8 cellular contexts compared by ENCODE assay signal in the genomic region with DNA sequence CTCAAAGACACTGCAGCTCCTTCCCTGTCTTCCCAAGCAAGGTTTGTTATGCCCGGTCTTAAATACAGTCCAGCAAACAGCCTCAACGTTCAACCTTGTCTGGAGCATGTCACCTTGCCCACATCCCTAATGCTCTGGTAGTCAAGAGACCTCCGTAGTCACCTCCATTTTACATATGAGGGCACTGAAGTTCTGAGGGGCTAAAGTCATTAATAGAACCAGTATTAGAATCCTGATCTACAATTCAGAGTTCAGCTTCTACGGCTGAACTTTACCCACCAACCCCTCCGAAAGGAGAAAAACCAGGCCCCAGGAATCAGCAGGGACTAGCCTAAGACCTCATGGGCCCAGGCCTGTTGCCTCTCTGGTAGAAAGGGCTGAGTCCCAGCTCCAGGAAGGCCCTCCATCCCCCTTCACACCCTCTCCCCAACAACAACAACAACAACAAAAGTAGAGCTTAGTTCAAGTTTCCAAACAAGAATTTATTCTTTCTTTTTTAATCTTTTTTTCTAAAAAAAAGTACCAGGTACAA. TPM values are rescaled to one million over a fixed set of nuclear protein-coding genes. Genes with fewer than 3 reads are reported as not detected.
DNase-seq lines count a peak whose midpoint lies in the region; ATAC-seq and TF ChIP-seq lines count a peak whose summit lies in the region.

No MANE protein-coding gene starts in this region.

- H3K9me2 ChIP-seq in DOHH2 (replicated peaks; ENCODE audit: control insufficient read depth, low read length): no peaks in the 10 kb centered on the region
- H3K9me2 ChIP-seq in SU-DHL-6 (replicated peaks; ENCODE audit: insufficient read depth, low read length): no peaks in the 10 kb centered on the region

- H4K20me1 ChIP-seq in DOHH2 (ENCODE audit: control insufficient read depth, insufficient read depth, low read depth, low read length): no peaks in the 10 kb centered on the region
- no peaks in the 10 kb centered on the region for H4K20me1 ChIP-seq in SU-DHL-6 (ENCODE audit: low read depth, low read length)

- H3K27me3 Mint-ChIP-seq in progenitor cell of endocrine pancreas: no peaks in the 10 kb centered on the region

- H3K4me3 ChIP-seq in DOHH2 (ENCODE audit: low read length): peak overlapping the region; percentile 99
- H3K4me3 ChIP-seq in SU-DHL-6 (ENCODE audit: insufficient read depth, low read length, poor library complexity, severe bottlenecking): peak overlapping the region; percentile 91
- H3K4me3 ChIP-seq in esophagus squamous epithelium: peak overlapping the region; percentile 62 to 87 (median 72)

- H3K9me3 ChIP-seq in DOHH2 (ENCODE audit: control insufficient read depth, insufficient read depth, low read length) (no peaks in the 10 kb centered on the region), SU-DHL-6 (ENCODE audit: insufficient read depth, low read length) (no peaks in the 10 kb centered on the region), esophagus squamous epithelium (no peaks in the 10 kb centered on the region)

- H3K27ac Mint-ChIP-seq in progenitor cell of endocrine pancreas: peak overlapping the region; percentile 96

- no peaks in the 10 kb centered on the region for H3K9me3 Mint-ChIP-seq in progenitor cell of endocrine pancreas (ENCODE audit: low read depth)

- H3K27me3 ChIP-seq in DOHH2 (ENCODE audit: control insufficient read depth, low read length): no peaks in the 10 kb centered on the region
- H3K27me3 ChIP-seq in SU-DHL-6 (ENCODE audit: low read length): no peaks in the 10 kb centered on the region
- no peaks in the 10 kb centered on the region for H3K27me3 ChIP-seq in esophagus squamous epithelium

- H2AFZ ChIP-seq in SU-DHL-6 (ENCODE audit: low read depth, low read length, severe bottlenecking): peak overlapping the region; percentile 92

- 32 to 33% methylated on average over 5 of the region's 5 CpGs for WGBS in esophagus squamous epithelium, 2 donors

- H3K9ac ChIP-seq in SU-DHL-6 (ENCODE audit: low read length): peak overlapping the region; percentile 85

- DNase-seq in esophagus squamous epithelium (lab: John Stamatoyannopoulos, UW): no peak
- no peak for DNase-seq in progenitor cell of endocrine pancreas (ENCODE audit: low spot score, unreplicated experiment)
- DNase-seq in SHP77 treated with DMSO at 0.1 percent for 48 hours (lab: John Stamatoyannopoulos, UW): no peak
- no peak for DNase-seq in SK-N-DZ (ENCODE audit: low spot score)
- no peak for DNase-seq in omental fat pad (ENCODE audit: low spot score)
- DNase-seq in MV-4-11 (lab: John Stamatoyannopoulos, UW): no peak

- peaks cover 18% of the 10 kb centered on the region for H3K4me1 ChIP-seq in DOHH2 (ENCODE audit: control insufficient read depth, low read length)
- H3K4me1 ChIP-seq in esophagus squamous epithelium: peaks cover 10 to 28% (median 21%) of the 10 kb centered on the region in 3 donors

- peaks cover 11% of the 10 kb centered on the region for H3K4me1 Mint-ChIP-seq in progenitor cell of endocrine pancreas (ENCODE audit: low read depth)

- no peak for TF ChIP-seq POLR2A in esophagus squamous epithelium (IDR thresholded peaks at IDR 0.05)

- TF ChIP-seq CTCF in DOHH2 (IDR thresholded peaks at IDR 0.05; ENCODE audit: low read depth, low read length, poor library complexity, severe bottlenecking) (no peak), SU-DHL-6 (IDR thresholded peaks at IDR 0.05; ENCODE audit: insufficient read depth, low read length, poor library complexity, severe bottlenecking) (no peak), esophagus squamous epithelium (IDR thresholded peaks at IDR 0.05) (no peak), progenitor cell of endocrine pancreas (IDR thresholded peaks at IDR 0.05; ENCODE audit: unreplicated experiment) (no peak), omental fat pad (IDR thresholded peaks at IDR 0.05) (no peak)

- intact Hi-C loops in esophagus squamous epithelium (cut with DNase I): no loop called here

- no peak for ATAC-seq in omental fat pad (ENCODE audit: low FRiP score)

- H3K36me3 ChIP-seq in DOHH2 (ENCODE audit: control insufficient read depth, low read length) (peaks cover 37% of the 10 kb centered on the region), SU-DHL-6 (ENCODE audit: low read length) (no peaks in the 10 kb centered on the region), esophagus squamous epithelium (peaks cover 22 to 77% (median 45%) of the 10 kb centered on the region in 3 donors)

- H3F3A ChIP-seq in DOHH2 (ENCODE audit: control insufficient read depth, insufficient read depth) (no peaks in the 10 kb centered on the region; the same call in 1 of the 2 replicates), SU-DHL-6 (ENCODE audit: insufficient read depth) (no peaks in the 10 kb centered on the region)

- peaks cover 19% of the 10 kb centered on the region for H3K36me3 Mint-ChIP-seq in progenitor cell of endocrine pancreas (ENCODE audit: insufficient read depth)

- H3K4me2 ChIP-seq in DOHH2 (ENCODE audit: low read length) (peak overlapping the region; percentile 93), SU-DHL-6 (ENCODE audit: low read depth, low read length, poor library complexity, severe bottlenecking) (peak overlapping the region; percentile 85)

- H3K79me2 ChIP-seq in DOHH2 (ENCODE audit: control insufficient read depth, low read length) (peaks cover 26% of the 10 kb centered on the region), SU-DHL-6 (ENCODE audit: insufficient read depth, low read length) (peaks cover 16% of the 10 kb centered on the region)

- peak overlapping the region; percentile 92 for H3K4me3 Mint-ChIP-seq in progenitor cell of endocrine pancreas (ENCODE audit: low read depth)

- H3K27ac ChIP-seq in DOHH2 (ENCODE audit: low read depth, low read length): no peak overlapping the region
- H3K27ac ChIP-seq in SU-DHL-6 (ENCODE audit: low read depth, low read length): no peak overlapping the region
- H3K27ac ChIP-seq in esophagus squamous epithelium: peak overlapping the region; percentile 87 to 94 (median 90)

RNA-seq across cellular contexts. Expression of a gene that starts 0.8 kb away (rescaled TPM):
- 100 to 1,000 TPM in 2 of 4 donors, 10 to 100 TPM in 2; 63.9 to 118 (median 106) TPM for total RNA-seq in esophagus squamous epithelium
- total RNA-seq in progenitor cell of endocrine pancreas: 120 and 121 TPM in 2 replicates
- polyA plus RNA-seq in SK-N-DZ (2014; cell fraction: cytosol; rRNA removed): 220 and 242 TPM in 2 replicates
- polyA plus RNA-seq in SK-N-DZ (2014; cell fraction: nucleus; rRNA removed): 226 and 235 TPM in 2 replicates
- total RNA-seq in omental fat pad: 100 to 1,000 TPM in 2 of 4 donors, 10 to 100 TPM in 2; 77.6 to 108 (median 89.9) TPM

RNA-seq across cellular contexts. Expression of a gene that starts 7.3 kb away (rescaled TPM):
- total RNA-seq in esophagus squamous epithelium (10 to 100 TPM; 10.9 to 14.1 (median 12.4) TPM), progenitor cell of endocrine pancreas (27.3 and 31.5 TPM in 2 replicates), omental fat pad (10 to 100 TPM; 11.4 to 16.6 (median 13.3) TPM)
- polyA plus RNA-seq in SK-N-DZ (2014; cell fraction: cytosol; rRNA removed): 16.2 and 18.0 TPM in 2 replicates
- polyA plus RNA-seq in SK-N-DZ (2014; cell fraction: nucleus; rRNA removed): 18.1 and 21.6 TPM in 2 replicates

RNA-seq across cellular contexts. Expression of a gene that starts 11.9 kb away (rescaled TPM):
- total RNA-seq in esophagus squamous epithelium: 10 to 100 TPM; 24.4 to 57.8 (median 32.7) TPM
- 17.7 and 19.4 TPM in 2 replicates for total RNA-seq in progenitor cell of endocrine pancreas
- 3.3 and 4.1 TPM in 2 replicates for polyA plus RNA-seq in SK-N-DZ (2014; cell fraction: cytosol; rRNA removed)
- polyA plus RNA-seq in SK-N-DZ (2014; cell fraction: nucleus; rRNA removed): 11.8 and 12.0 TPM in 2 replicates
- total RNA-seq in omental fat pad: 10 to 100 TPM; 14.9 to 22.9 (median 20.5) TPM

RNA-seq across cellular contexts. Expression of a gene that starts 24.0 kb away (rescaled TPM):
- total RNA-seq in esophagus squamous epithelium (10 to 100 TPM; 11.6 to 23.4 (median 18.8) TPM), progenitor cell of endocrine pancreas (64.7 and 68.7 TPM in 2 replicates), omental fat pad (10 to 100 TPM in 3 of 4 donors, 1 to 10 TPM in 1; 8.1 to 20.0 (median 14.1) TPM)
- 69.4 and 102 TPM in 2 replicates for polyA plus RNA-seq in SK-N-DZ (2014; cell fraction: cytosol; rRNA removed)
- polyA plus RNA-seq in SK-N-DZ (2014; cell fraction: nucleus; rRNA removed): 300 and 345 TPM in 2 replicates

RNA-seq across cellular contexts. Expression of a gene that starts 31.3 kb away (rescaled TPM):
- total RNA-seq in esophagus squamous epithelium (100 to 1,000 TPM; 160 to 254 (median 186) TPM), progenitor cell of endocrine pancreas (320 and 326 TPM in 2 replicates), omental fat pad (100 to 1,000 TPM; 175 to 317 (median 207) TPM)
- 205 and 231 TPM in 2 replicates for polyA plus RNA-seq in SK-N-DZ (2014; cell fraction: cytosol; rRNA removed)
- polyA plus RNA-seq in SK-N-DZ (2014; cell fraction: nucleus; rRNA removed): 135 and 148 TPM in 2 replicates

Comparison
In these comparisons a context has a peak if more than half of its experiments do, and no peak if none do; other contexts are left out.
1. H3K27ac ChIP-seq: peak in esophagus squamous epithelium (4 of 4); none in DOHH2 (single experiment) and SU-DHL-6 (single experiment).
2. Peak in every context shown above with its lines, with median percentiles within 50 percentile points of each other: H3K4me3 ChIP-seq.